In genomic region chr2:126862730-126863129, GRCh38 we compare ENCODE assay signal across 13 cellular contexts. TPM values are rescaled to one million over a fixed set of nuclear protein-coding genes. Genes with fewer than 3 reads are reported as not detected.
DNase-seq lines count a peak whose midpoint lies in the region; ATAC-seq and TF ChIP-seq lines count a peak whose summit lies in the region.
"Had no signal": no experiment of that assay in that cellular context is flagged by ENCODE, and none has a peak within 500 bp of the region (broad histone marks: within the 10 kb centered on the region; RNA-seq: fewer than 3 reads in every experiment).

No MANE protein-coding gene starts in this region.

- H3K27me3 ChIP-seq in Karpas-422 (ENCODE audit: low read length) (0 out of 2 replicates have a peak, but pooled peaks cover 6% of the 10 kb centered on the region), prostate gland (replicated peaks; ENCODE audit: insufficient read depth) (no peaks in the 10 kb centered on the region)
- H3K27me3 ChIP-seq: BE2C had no signal

- peaks cover 5% of the 10 kb centered on the region for H3K4me1 Mint-ChIP-seq in type B pancreatic cell (ENCODE audit: unreplicated experiment)
- H3K4me1 Mint-ChIP-seq: CD8-positive, alpha-beta memory T cell had no signal

- no peaks in the 10 kb centered on the region for H3K79me2 ChIP-seq in Karpas-422 (ENCODE audit: low read length)

- H3K9me3 Mint-ChIP-seq in type B pancreatic cell, result peaks cover 4% of the 10 kb centered on the region

- H3K4me1 ChIP-seq in Karpas-422 (ENCODE audit: low read length), result peaks cover 25% of the 10 kb centered on the region
- H3K4me1 ChIP-seq in prostate gland (replicated peaks), result no peaks in the 10 kb centered on the region
- H3K4me1 ChIP-seq: BE2C, Caco-2 had no signal

- H2AFZ ChIP-seq in Karpas-422 (ENCODE audit: low read length), result no peak overlapping the region

- H3K9me3 ChIP-seq in Karpas-422 (ENCODE audit: low read length), result no peaks in the 10 kb centered on the region; the same call in 1 of the 2 replicates
- no peaks in the 10 kb centered on the region for H3K9me3 ChIP-seq in prostate gland
- H3K9me3 ChIP-seq: BE2C had no signal

- H3K9me2 ChIP-seq in Karpas-422 (replicated peaks; ENCODE audit: insufficient read depth, low read length), result no peaks in the 10 kb centered on the region

- no peak for ATAC-seq in HG03439 (IDR thresholded peaks at IDR 0.05; ENCODE audit: unreplicated experiment)
- ATAC-seq: HCT116 had no signal

- 76% methylated on average over 1 of the region's 1 CpG for WGBS in prostate gland

- no peak for TF ChIP-seq POLR2A in prostate gland (IDR thresholded peaks at IDR 0.05)

- H3K36me3 ChIP-seq in Karpas-422 (ENCODE audit: insufficient read depth, low read length) (no peaks in the 10 kb centered on the region), prostate gland (no peaks in the 10 kb centered on the region)
- H3K36me3 ChIP-seq: BE2C had no signal

- H3K9ac ChIP-seq in Karpas-422 (ENCODE audit: low read length), result peak overlapping the region; percentile 23; the same call in 1 of the 2 replicates

- TF ChIP-seq CTCF in type B pancreatic cell (conservative IDR thresholded peaks at IDR 0.05) (no peak), prostate gland (IDR thresholded peaks at IDR 0.05) (no peak)

- intact Hi-C loops in prostate gland (cut with DNase I), result no loop called here

- H3K4me3 ChIP-seq in Karpas-422 (ENCODE audit: low read length) (0 out of 2 replicates have a peak overlapping the region, but pooled peaks have one; percentile 19), prostate gland (no peak overlapping the region)

- peaks cover 8% of the 10 kb centered on the region for H3K27me3 Mint-ChIP-seq in type B pancreatic cell

- H4K20me1 ChIP-seq in Karpas-422 (ENCODE audit: insufficient read depth, low read depth, low read length), result no peaks in the 10 kb centered on the region

- H3K4me2 ChIP-seq in Karpas-422 (ENCODE audit: low read depth, low read length, poor library complexity, severe bottlenecking), result peak overlapping the region; percentile 52

- no peak overlapping the region for H3K4me3 Mint-ChIP-seq in type B pancreatic cell
- H3K4me3 Mint-ChIP-seq: CD8-positive, alpha-beta memory T cell had no signal

- H3K27ac ChIP-seq in Karpas-422 (ENCODE audit: low read length) (peak overlapping the region; percentile 63; the same call in 1 of the 2 replicates), prostate gland (no peak overlapping the region)

- peak; percentile 11 for DNase-seq in activated CD8-positive, alpha-beta memory T cell treated with anti-CD3 and anti-CD28 coated beads for 24 hours
- DNase-seq in activated CD8-positive, alpha-beta memory T cell treated with anti-CD3 and anti-CD28 coated beads, Interleukin-2, amount 50 U/mL, for 4 hours, result no peak
- DNase-seq in Karpas-422, result no peak
- DNase-seq in islet precursor cell, result peak; percentile 27
- peak; percentile 36 for DNase-seq in type B pancreatic cell (ENCODE audit: extremely low spot score, unreplicated experiment)
- DNase-seq in prostate gland (ENCODE audit: low spot score), result no peak
- DNase-seq: BE2C; Caco-2; CD8-positive, alpha-beta memory T cell; DND-41; GDM1 had no signal

- no peaks in the 10 kb centered on the region for H3K36me3 Mint-ChIP-seq in type B pancreatic cell
- H3K36me3 Mint-ChIP-seq: CD8-positive, alpha-beta memory T cell had no signal

- H3K27ac Mint-ChIP-seq in type B pancreatic cell, result no peak overlapping the region
- H3K27ac Mint-ChIP-seq: CD8-positive, alpha-beta memory T cell had no signal

RNA-seq across cellular contexts. Expression of gene TEX51, which starts 36.0 kb away (rescaled TPM):
- total RNA-seq in Karpas-422 (2014; rRNA removed; shearing (Covaris generic); ENCODE audit: low replicate concordance), result not detected in 2 replicates
- total RNA-seq in type B pancreatic cell (ENCODE audit: low replicate concordance) (not detected in 2 replicates), prostate gland (1 to 10 TPM in 1 of 2 donors, not detected in 1; 1.3 TPM)
- total RNA-seq: Caco-2; CD8-positive, alpha-beta memory T cell had no signal

Comparison
In these comparisons a context has a peak if more than half of its experiments do, and no peak if none do; other contexts are left out.
1. DNase-seq: peak in activated CD8-positive, alpha-beta memory T cell treated with anti-CD3 and anti-CD28 coated beads for 24 hours (single experiment), islet precursor cell (single experiment) and type B pancreatic cell (single experiment); none in activated CD8-positive, alpha-beta memory T cell treated with anti-CD3 and anti-CD28 coated beads, Interleukin-2, amount 50 U/mL, for 4 hours (single experiment), Karpas-422 (single experiment) and prostate gland (single experiment).